ENCODE assay signal across 8 cellular contexts in genomic region chr3:141368062-141368924, GRCh38. TPM values are rescaled to one million over a fixed set of nuclear protein-coding genes. Genes with fewer than 3 reads are reported as not detected.
DNase-seq lines count a peak whose midpoint lies in the region; ATAC-seq, FAIRE-seq and TF ChIP-seq lines count a peak whose summit lies in the region.

Gene ZBTB38, plus strand, starts transcription at chr3:141368504. Its CDS starts 73,885 bp downstream, at chr3:141442389.

- peak within 1 kb of the TSS; percentile 51 for H3K4me3 ChIP-seq in AG04450 (ENCODE audit: low read depth, low read length)
- H3K4me3 ChIP-seq in esophagus squamous epithelium, result peak within 1 kb of the TSS in 3 of 4 donors; percentile 10 to 51 (median 30)
- H3K4me3 ChIP-seq in mucosa of descending colon, result no peak within 1 kb of the TSS
- H3K4me3 ChIP-seq in upper lobe of right lung, result peak within 1 kb of the TSS; percentile 42

- 34 to 74% methylated on average over 15 to 20 of the region's 26 CpGs for WGBS in esophagus squamous epithelium, 2 donors

- DNase-seq in AG04450 (ENCODE audit: low read depth, low spot score) (peak; percentile 87), H54 (ENCODE audit: insufficient read length, low spot score) (peak; percentile 72), T1000 (lab: John Stamatoyannopoulos, UW) (peak; percentile 81), esophagus squamous epithelium (lab: John Stamatoyannopoulos, UW) (peak; percentile 20), mucosa of descending colon (peak; percentile 90 to 94 (median 92)), upper lobe of right lung (peak; percentile 95), T-helper 9 cell (no peak)
- no peak for DNase-seq in activated CD4-positive, CD25-positive, alpha-beta regulatory T cell (lab: John Stamatoyannopoulos, UW)

- POLR2A ChIA-PET in AG04450 (lab: Yijun Ruan, JAX), result interaction anchor here (0.6 to 5.4 kb wide), 9 partner anchors 17 to 119 kb away, joined by 3 to 66 read pairs (median 6); no protein-coding TSS in a partner anchor

- no peaks in the 10 kb centered on the region for H3K36me3 ChIP-seq in esophagus squamous epithelium
- no peaks in the 10 kb centered on the region for H3K36me3 ChIP-seq in mucosa of descending colon (ENCODE audit: low read depth)
- H3K36me3 ChIP-seq in upper lobe of right lung, result no peaks in the 10 kb centered on the region

- TF ChIP-seq POLR2A in H54 (IDR thresholded peaks at IDR 0.05; ENCODE audit: low read depth, low read length) (0 out of 2 replicates have a peak, but pooled peaks have one; percentile 14), esophagus squamous epithelium (IDR thresholded peaks at IDR 0.05) (peak in 1 of 4 donors; percentile 66)

- CTCF ChIA-PET in AG04450 (lab: Charles Lee), result interaction anchor here (1.2 to 1.6 kb wide), 2 partner anchors 57 to 66 kb away, joined by 3 to 6 read pairs; no protein-coding TSS in a partner anchor

- no peak for TF ChIP-seq CTCF in AG04450 (IDR thresholded peaks at IDR 0.05; ENCODE audit: low read depth, low read length)
- no peak for TF ChIP-seq CTCF in esophagus squamous epithelium (IDR thresholded peaks at IDR 0.05)
- TF ChIP-seq CTCF in mucosa of descending colon (IDR thresholded peaks at IDR 0.05), result no peak
- TF ChIP-seq CTCF in upper lobe of right lung (IDR thresholded peaks at IDR 0.05), result no peak

- peak; percentile 91 for FAIRE-seq in H54 (lab: Jason Lieb, UNC)

- H3K27ac ChIP-seq in AG04450 (ENCODE audit: low read depth, low read length), result peak within 1 kb of the TSS; percentile 100
- peak within 1 kb of the TSS; percentile 75 to 96 (median 84) for H3K27ac ChIP-seq in esophagus squamous epithelium
- peak within 1 kb of the TSS; percentile 90 for H3K27ac ChIP-seq in upper lobe of right lung

- intact Hi-C loops in esophagus squamous epithelium (cut with DNase I) (no loop called here), mucosa of descending colon (cut with DNase I, micrococcal nuclease) (no loop called here), upper lobe of right lung (cut with DNase I) (no loop called here)

- H3K27me3 ChIP-seq in AG04450 (ENCODE audit: control insufficient read depth, insufficient read depth, low read length) (no peaks in the 10 kb centered on the region), esophagus squamous epithelium (peaks cover 0 to 18% (median 0%) of the 10 kb centered on the region in 4 donors), upper lobe of right lung (no peaks in the 10 kb centered on the region)

- peaks cover 0 to 46% (median 23%) of the 10 kb centered on the region in 3 donors for H3K4me1 ChIP-seq in esophagus squamous epithelium
- peaks cover 32% of the 10 kb centered on the region for H3K4me1 ChIP-seq in mucosa of descending colon (ENCODE audit: low read depth)
- peaks cover 51% of the 10 kb centered on the region for H3K4me1 ChIP-seq in upper lobe of right lung

- ATAC-seq in mucosa of descending colon (peak; percentile 94), upper lobe of right lung (peak; percentile 96)

- no peaks in the 10 kb centered on the region for H3K9me3 ChIP-seq in AG04450 (ENCODE audit: control insufficient read depth, insufficient read depth, low read length)
- H3K9me3 ChIP-seq in esophagus squamous epithelium, result peaks cover 0 to 5% (median 0%) of the 10 kb centered on the region in 3 donors
- H3K9me3 ChIP-seq in mucosa of descending colon, result no peaks in the 10 kb centered on the region
- H3K9me3 ChIP-seq in upper lobe of right lung, result no peaks in the 10 kb centered on the region

RNA-seq across cellular contexts. Expression of gene ZBTB38, which starts in this region (rescaled TPM):
- 85.1 and 97.1 TPM in 2 replicates for polyA plus RNA-seq in AG04450 (2011; rRNA removed)
- polyA minus RNA-seq in AG04450 (2011; rRNA and poly(A)+ RNA removed), result 176 and 193 TPM in 2 replicates
- total RNA-seq in esophagus squamous epithelium (10 to 100 TPM; 15.6 to 54.4 (median 33.1) TPM), mucosa of descending colon (100 to 1,000 TPM in 2 of 3 donors, 10 to 100 TPM in 1; 96.0 to 153 (median 144) TPM), upper lobe of right lung (118 TPM)

Comparison
In these comparisons a context has a peak if more than half of its experiments do, and no peak if none do; other contexts are left out.
1. DNase-seq: peak in AG04450 (single experiment), H54 (single experiment), T1000 (single experiment), esophagus squamous epithelium (single experiment), mucosa of descending colon (3 of 3) and upper lobe of right lung (single experiment); none in activated CD4-positive, CD25-positive, alpha-beta regulatory T cell (0 of 4) and T-helper 9 cell (single experiment).
2. Peak in every context shown above with its lines, with median percentiles within 50 percentile points of each other: H3K27ac ChIP-seq.